In the genomic region with DNA sequence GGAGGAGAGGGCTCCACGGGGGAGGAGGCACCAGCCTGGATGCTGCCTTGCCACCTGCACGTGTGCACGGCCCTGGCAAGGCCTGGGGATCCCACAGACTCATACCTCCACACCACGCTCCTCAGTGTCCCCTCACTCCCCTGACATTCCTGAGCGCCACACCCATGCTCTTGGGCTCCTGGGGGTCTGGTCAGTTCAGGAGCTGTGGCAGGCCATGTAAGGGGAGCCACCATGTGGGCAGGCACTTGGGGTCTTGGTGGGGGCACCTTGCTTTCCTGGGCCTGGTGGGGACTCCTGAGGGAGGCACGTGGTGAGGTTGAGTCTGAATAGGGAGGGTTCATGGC, we compare ENCODE assay signal across 1 cellular context.
TF ChIP-seq lines count a peak whose summit lies in the region.

No MANE protein-coding gene starts in this region.

TF ChIP-seq in IMR-90, 13 proteins besides CTCF, POLR2A, EP300 and RAD21:
- TF ChIP-seq BHLHE40 (IDR thresholded peaks at IDR 0.05; ENCODE audit: low read depth, low read length) (peak; percentile 4; the same call in 1 of the 2 replicates), SMC3 (IDR thresholded peaks at IDR 0.05; ENCODE audit: low read depth, low read length) (no peak)
